Comparison of ENCODE assay signal across 1 cellular context in genomic region chr6:109397020-109397419, GRCh38.
A peak's percentile ranks its signal among the peaks of the same experiment; 100 is the strongest.
TF ChIP-seq lines count a peak whose summit lies in the region.

No MANE protein-coding gene starts in this region.

TF ChIP-seq in K562, 482 proteins besides CTCF, POLR2A, EP300 and RAD21:
- peak; percentile 61; the same call in 1 of the 2 replicates for TF ChIP-seq ARID2 (IDR thresholded peaks at IDR 0.05)
- peak; percentile 24; the same call in 1 of the 2 replicates for TF ChIP-seq ARID3A (IDR thresholded peaks at IDR 0.05; ENCODE audit: borderline replicate concordance, low read depth, low read length)
- 0 out of 2 replicates have a peak, but pooled peaks have one; percentile 32 for TF ChIP-seq CTBP1 (IDR thresholded peaks at IDR 0.05; ENCODE audit: borderline replicate concordance)
- TF ChIP-seq SMC3 (conservative IDR thresholded peaks at IDR 0.05; ENCODE audit: insufficient read depth, low read depth, low read length): 0 out of 2 replicates have a peak, but pooled peaks have one; percentile 31
- TF ChIP-seq PHF21A (IDR thresholded peaks at IDR 0.05; ENCODE audit: borderline replicate concordance, low read depth): no peak
- peak; percentile 56 for TF ChIP-seq ATF7 (IDR thresholded peaks at IDR 0.05)
- no peak for TF ChIP-seq HDAC1 (IDR thresholded peaks at IDR 0.05)
- peak; percentile 16; the same call in 1 of the 2 replicates for TF ChIP-seq JUND (IDR thresholded peaks at IDR 0.05; ENCODE audit: borderline replicate concordance, low read depth, low read length)
- peak; percentile 25; the same call in 2 of the 3 replicates for TF ChIP-seq JUND (tag; IDR thresholded peaks at IDR 0.05; ENCODE audit: borderline replicate concordance, low read depth, low read length)
- peak; percentile 46 for TF ChIP-seq DEAF1 (CRISPR knock-in tag; IDR thresholded peaks at IDR 0.05)
- peak; percentile 21; the same call in 1 of the 2 replicates for TF ChIP-seq RB1 (IDR thresholded peaks at IDR 0.05; ENCODE audit: low read depth)
- TF ChIP-seq CC2D1A (IDR thresholded peaks at IDR 0.05): 0 out of 2 replicates have a peak, but pooled peaks have one; percentile 28
